In genomic region chr3:195114026-195114425, GRCh38 we compare ENCODE assay signal across 19 cellular contexts.
A peak's percentile ranks its signal among the peaks of the same experiment; 100 is the strongest.
DNase-seq lines count a peak whose midpoint lies in the region; TF ChIP-seq lines count a peak whose summit lies in the region.
"Had no signal": no experiment of that assay in that cellular context is flagged by ENCODE, and none has a peak within 500 bp of the region (broad histone marks: within the 10 kb centered on the region; RNA-seq: fewer than 3 reads in every experiment).

No MANE protein-coding gene starts in this region.

- H3K9me3 ChIP-seq in neural progenitor cell (ENCODE audit: low read depth): no peaks in the 10 kb centered on the region
- H3K9me3 ChIP-seq in CD4-positive, alpha-beta memory T cell (ENCODE audit: control insufficient read depth in 1 of 2, low read length in 2 of 2): no peaks in the 10 kb centered on the region
- H3K9me3 ChIP-seq: A549 had no signal

- H3K27ac Mint-ChIP-seq in neural progenitor cell: peak overlapping the region; percentile 6
- H3K27ac Mint-ChIP-seq in CD4-positive, alpha-beta memory T cell: no peak overlapping the region
- H3K27ac Mint-ChIP-seq: CD8-positive, alpha-beta T cell; HFFc6; IgD-negative memory B cell had no signal

- in situ Hi-C loops in brain microvascular endothelial cell (cut with HindIII; ENCODE audit: low pct_ligation_motif_present, low sequenced_read_pairs): loop anchor here (25.0 kb wide), 1 partner anchor 452 kb away; the partner anchor contains the start of gene LSG1

- H3K27me3 ChIP-seq in neural progenitor cell (no peaks in the 10 kb centered on the region), brain microvascular endothelial cell (replicated peaks) (no peaks in the 10 kb centered on the region)
- H3K27me3 ChIP-seq in CD4-positive, alpha-beta memory T cell (ENCODE audit: insufficient read depth, low read length): no peaks in the 10 kb centered on the region

- peaks cover 9% of the 10 kb centered on the region for H3F3A ChIP-seq in neural progenitor cell (ENCODE audit: low read depth)

- H3K27ac ChIP-seq in neural progenitor cell: no peak overlapping the region
- H3K27ac ChIP-seq in brain microvascular endothelial cell: no peak overlapping the region
- H3K27ac ChIP-seq in CD4-positive, alpha-beta memory T cell (ENCODE audit: low read depth, low read length): no peak overlapping the region
- H3K27ac ChIP-seq: 22Rv1, A549 had no signal

- peaks cover 8% of the 10 kb centered on the region for H3K4me1 ChIP-seq in neural progenitor cell
- no peaks in the 10 kb centered on the region for H3K4me1 ChIP-seq in CD4-positive, alpha-beta memory T cell (ENCODE audit: insufficient read depth, low read length)

- no peak overlapping the region for H3K4me2 ChIP-seq in neural progenitor cell
- H3K4me2 ChIP-seq: A549 had no signal

- H3K79me2 ChIP-seq in neural progenitor cell (ENCODE audit: low read depth): no peaks in the 10 kb centered on the region

- peak; percentile 21 for DNase-seq in NCI-H1105 treated with DMSO at 0.1 percent for 48 hours (lab: John Stamatoyannopoulos, UW)
- no peak for DNase-seq in NCI-H1105 (lab: John Stamatoyannopoulos, UW)
- peak; percentile 97 for DNase-seq in DMS79 treated with DMSO at 0.1 percent for 48 hours (lab: John Stamatoyannopoulos, UW)
- DNase-seq in NCI-H446 treated with DMSO at 0.1 percent for 48 hours (lab: John Stamatoyannopoulos, UW): peak; percentile 75
- no peak for DNase-seq in neural progenitor cell (ENCODE audit: low spot score)
- DNase-seq in brain microvascular endothelial cell: no peak
- no peak for DNase-seq in CD4-positive, alpha-beta memory T cell
- DNase-seq in GM20000 (ENCODE audit: low spot score): no peak
- DNase-seq: AML-193; Calu3; CD8-positive, alpha-beta T cell; GF-D8; GOT3; H7; HFFc6 had no signal

- TF ChIP-seq CTCF in neural progenitor cell (IDR thresholded peaks at IDR 0.05) (no peak), brain microvascular endothelial cell (IDR thresholded peaks at IDR 0.05; ENCODE audit: low read depth, low read length, missing control alignments) (no peak), GM20000 (IDR thresholded peaks at IDR 0.05; ENCODE audit: extremely low read depth, missing control alignments) (no peak)

- POLR2A ChIA-PET in CD4-positive, alpha-beta memory T cell (lab: Charles Lee; ENCODE audit: partially characterized antibody): no interaction called here

- H3K4me1 Mint-ChIP-seq in neural progenitor cell: peaks cover 34% of the 10 kb centered on the region
- H3K4me1 Mint-ChIP-seq in CD4-positive, alpha-beta memory T cell: peaks cover 0 to 6% (median 0%) of the 10 kb centered on the region in 4 donors
- H3K4me1 Mint-ChIP-seq: CD14-positive monocyte had no signal

- peaks cover 2% of the 10 kb centered on the region for H3K27me3 Mint-ChIP-seq in neural progenitor cell (ENCODE audit: insufficient read depth, low read depth)
- H3K27me3 Mint-ChIP-seq in CD4-positive, alpha-beta memory T cell: no peaks in the 10 kb centered on the region
- H3K27me3 Mint-ChIP-seq: IgD-negative memory B cell had no signal

- H3K4me3 Mint-ChIP-seq in neural progenitor cell: no peak overlapping the region
- no peak overlapping the region for H3K4me3 Mint-ChIP-seq in CD4-positive, alpha-beta memory T cell
- H3K4me3 Mint-ChIP-seq: CD14-positive monocyte; CD8-positive, alpha-beta T cell; HFFc6; IgD-negative memory B cell had no signal

- H2AFZ ChIP-seq in neural progenitor cell (replicated peaks): no peak overlapping the region

- H3K9ac ChIP-seq in neural progenitor cell: no peak overlapping the region

- intact Hi-C loops in CD4-positive, alpha-beta memory T cell (cut with micrococcal nuclease): no loop called here

- H3K4me3 ChIP-seq in neural progenitor cell: no peak overlapping the region
- H3K4me3 ChIP-seq in brain microvascular endothelial cell (ENCODE audit: low read depth, low read length): no peak overlapping the region
- H3K4me3 ChIP-seq in CD4-positive, alpha-beta memory T cell (ENCODE audit: low read length in 2 of 2): no peak overlapping the region
- H3K4me3 ChIP-seq: A549 had no signal

- no peaks in the 10 kb centered on the region for H3K36me3 ChIP-seq in neural progenitor cell
- no peaks in the 10 kb centered on the region for H3K36me3 ChIP-seq in brain microvascular endothelial cell (replicated peaks)
- H3K36me3 ChIP-seq in CD4-positive, alpha-beta memory T cell (ENCODE audit: insufficient read depth, low read length): no peaks in the 10 kb centered on the region

- H3K36me3 Mint-ChIP-seq in neural progenitor cell: no peaks in the 10 kb centered on the region
- H3K36me3 Mint-ChIP-seq in CD4-positive, alpha-beta memory T cell: no peaks in the 10 kb centered on the region
- H3K36me3 Mint-ChIP-seq: CD8-positive, alpha-beta T cell; IgD-negative memory B cell had no signal

- no peaks in the 10 kb centered on the region for H3K9me3 Mint-ChIP-seq in neural progenitor cell
- no peaks in the 10 kb centered on the region for H3K9me3 Mint-ChIP-seq in CD4-positive, alpha-beta memory T cell
- H3K9me3 Mint-ChIP-seq: CD14-positive monocyte; CD8-positive, alpha-beta T cell; HFFc6; IgD-negative memory B cell had no signal

- CTCF ChIA-PET in CD4-positive, alpha-beta memory T cell (lab: Charles Lee; ENCODE audit: partially characterized antibody): interaction anchor here (1.7 to 2.5 kb wide), 2 partner anchors 8 to 431 kb away, joined by 4 to 7 read pairs; no protein-coding TSS in a partner anchor

- peaks cover 40% of the 10 kb centered on the region for H4K20me1 ChIP-seq in neural progenitor cell (ENCODE audit: low read depth)

Comparison
In these comparisons a context has a peak if more than half of its experiments do, and no peak if none do; other contexts are left out.
1. DNase-seq: peak in NCI-H1105 treated with DMSO at 0.1 percent for 48 hours (single experiment), DMS79 treated with DMSO at 0.1 percent for 48 hours (single experiment) and NCI-H446 treated with DMSO at 0.1 percent for 48 hours (single experiment); none in NCI-H1105 (single experiment), neural progenitor cell (single experiment), brain microvascular endothelial cell (single experiment), CD4-positive, alpha-beta memory T cell (0 of 5) and GM20000 (single experiment).